ENCODE assay signal across 1 cellular context in genomic region chr6:32181890-32182529, GRCh38.
TF ChIP-seq lines count a peak whose summit lies in the region.

No MANE protein-coding gene starts in this region.

TF ChIP-seq in K562, 482 proteins besides CTCF, POLR2A, EP300 and RAD21:
- no peak for TF ChIP-seq HLTF (IDR thresholded peaks at IDR 0.05)
- TF ChIP-seq FOXK2 (conservative IDR thresholded peaks at IDR 0.05 in 1 of 2, IDR thresholded peaks at IDR 0.05 in 1 of 2; ENCODE audit: low read depth in 2 of 2), result no peak
- no peak for TF ChIP-seq EHMT2 (IDR thresholded peaks at IDR 0.05)
- no peak for TF ChIP-seq ARHGAP35 (IDR thresholded peaks at IDR 0.05; ENCODE audit: partially characterized antibody)
- no peak for TF ChIP-seq SRSF7 (optimal IDR thresholded peaks at IDR 0.05; ENCODE audit: low read depth, low read length)
- TF ChIP-seq KHSRP (IDR thresholded peaks at IDR 0.05), result no peak
- no peak for TF ChIP-seq POLR2B (IDR thresholded peaks at IDR 0.05; ENCODE audit: low read depth, partially characterized antibody)
- 0 out of 2 replicates have a peak, but pooled peaks have one; percentile 24 for TF ChIP-seq ARID1B (IDR thresholded peaks at IDR 0.05)
- peak; percentile 48 for TF ChIP-seq KDM5B (IDR thresholded peaks at IDR 0.05; ENCODE audit: insufficient replicate concordance, low read depth, low read length)
- 0 out of 2 replicates have a peak, but pooled peaks have one; percentile 18 for TF ChIP-seq DPF2 (IDR thresholded peaks at IDR 0.05)
- 0 out of 2 replicates have a peak, but pooled peaks have one; percentile 26 for TF ChIP-seq CTBP1 (IDR thresholded peaks at IDR 0.05; ENCODE audit: borderline replicate concordance)
- TF ChIP-seq, protein P1, sequence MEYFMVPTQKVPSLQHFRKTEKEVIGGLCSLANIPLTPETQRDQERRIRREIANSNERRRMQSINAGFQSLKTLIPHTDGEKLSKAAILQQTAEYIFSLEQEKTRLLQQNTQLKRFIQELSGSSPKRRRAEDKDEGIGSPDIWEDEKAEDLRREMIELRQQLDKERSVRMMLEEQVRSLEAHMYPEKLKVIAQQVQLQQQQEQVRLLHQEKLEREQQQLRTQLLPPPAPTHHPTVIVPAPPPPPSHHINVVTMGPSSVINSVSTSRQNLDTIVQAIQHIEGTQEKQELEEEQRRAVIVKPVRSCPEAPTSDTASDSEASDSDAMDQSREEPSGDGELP (CRISPR knock-in tag; IDR thresholded peaks at IDR 0.05; ENCODE audit: borderline replicate concordance), result peak; percentile 69
- TF ChIP-seq ZEB2 (IDR thresholded peaks at IDR 0.05), result no peak
- 0 out of 2 replicates have a peak, but pooled peaks have one; percentile 34 for TF ChIP-seq DMBX1 (CRISPR knock-in tag; IDR thresholded peaks at IDR 0.05; ENCODE audit: borderline replicate concordance)
- TF ChIP-seq ZBTB5 (IDR thresholded peaks at IDR 0.05), result no peak
- TF ChIP-seq GATA2 (CRISPR knock-in tag; IDR thresholded peaks at IDR 0.05), result peak; percentile 88
- no peak for TF ChIP-seq HNRNPK (IDR thresholded peaks at IDR 0.05; ENCODE audit: low read depth, low read length, poor library complexity, severe bottlenecking)
- TF ChIP-seq ZNF143 (CRISPR knock-in tag; IDR thresholded peaks at IDR 0.05), result no peak
- 0 out of 2 replicates have a peak, but pooled peaks have one; percentile 18 for TF ChIP-seq ZNF592 (IDR thresholded peaks at IDR 0.05)
- no peak for TF ChIP-seq NR1H2 (CRISPR knock-in tag; IDR thresholded peaks at IDR 0.05)
- TF ChIP-seq, protein P2, sequence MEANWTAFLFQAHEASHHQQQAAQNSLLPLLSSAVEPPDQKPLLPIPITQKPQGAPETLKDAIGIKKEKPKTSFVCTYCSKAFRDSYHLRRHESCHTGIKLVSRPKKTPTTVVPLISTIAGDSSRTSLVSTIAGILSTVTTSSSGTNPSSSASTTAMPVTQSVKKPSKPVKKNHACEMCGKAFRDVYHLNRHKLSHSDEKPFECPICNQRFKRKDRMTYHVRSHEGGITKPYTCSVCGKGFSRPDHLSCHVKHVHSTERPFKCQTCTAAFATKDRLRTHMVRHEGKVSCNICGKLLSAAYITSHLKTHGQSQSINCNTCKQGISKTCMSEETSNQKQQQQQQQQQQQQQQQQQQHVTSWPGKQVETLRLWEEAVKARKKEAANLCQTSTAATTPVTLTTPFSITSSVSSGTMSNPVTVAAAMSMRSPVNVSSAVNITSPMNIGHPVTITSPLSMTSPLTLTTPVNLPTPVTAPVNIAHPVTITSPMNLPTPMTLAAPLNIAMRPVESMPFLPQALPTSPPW (CRISPR knock-in tag; IDR thresholded peaks at IDR 0.05), result 0 out of 2 replicates have a peak, but pooled peaks have one; percentile 41
- no peak for TF ChIP-seq HNRNPL (IDR thresholded peaks at IDR 0.05; ENCODE audit: low read depth, low read length)
- peak; percentile 6 for TF ChIP-seq ZFP36 (IDR thresholded peaks at IDR 0.05; ENCODE audit: low read depth, low read length, partially characterized antibody)
- TF ChIP-seq SUPT5H (IDR thresholded peaks at IDR 0.05), result peak; percentile 4; the same call in 1 of the 2 replicates
- 0 out of 2 replicates have a peak, but pooled peaks have one; percentile 14 for TF ChIP-seq CXXC5 (CRISPR knock-in tag; IDR thresholded peaks at IDR 0.05)
- no peak for TF ChIP-seq ZKSCAN1 (IDR thresholded peaks at IDR 0.05; ENCODE audit: low read depth, low read length)
- TF ChIP-seq MAZ (CRISPR knock-in tag; conservative IDR thresholded peaks at IDR 0.05 in 1 of 2, IDR thresholded peaks at IDR 0.05 in 1 of 2), result peak; percentile 14 to 35; a peak in 3 of 4 replicates
- no peak for TF ChIP-seq ZNF436 (CRISPR knock-in tag; IDR thresholded peaks at IDR 0.05)
- no peak for TF ChIP-seq PYGO2 (tag; IDR thresholded peaks at IDR 0.05)
- no peak for TF ChIP-seq ZNF253 (CRISPR knock-in tag; conservative IDR thresholded peaks at IDR 0.05)
- TF ChIP-seq ELK3 (CRISPR knock-in tag; IDR thresholded peaks at IDR 0.05), result no peak
- no peak for TF ChIP-seq EGR1 (conservative IDR thresholded peaks at IDR 0.05)
- peak; percentile 33 for TF ChIP-seq RBBP5 (IDR thresholded peaks at IDR 0.05; ENCODE audit: borderline replicate concordance, insufficient read depth, low read length, poor library complexity, severe bottlenecking)
- no peak for TF ChIP-seq IRF1 (CRISPR knock-in tag; IDR thresholded peaks at IDR 0.05; ENCODE audit: borderline replicate concordance)
- TF ChIP-seq NBN (IDR thresholded peaks at IDR 0.05; ENCODE audit: low read depth), result no peak
- no peak for TF ChIP-seq E2F8 (IDR thresholded peaks at IDR 0.05; ENCODE audit: low read depth, partially characterized antibody)
